ENCODE assay signal across 22 cellular contexts in the genomic region with DNA sequence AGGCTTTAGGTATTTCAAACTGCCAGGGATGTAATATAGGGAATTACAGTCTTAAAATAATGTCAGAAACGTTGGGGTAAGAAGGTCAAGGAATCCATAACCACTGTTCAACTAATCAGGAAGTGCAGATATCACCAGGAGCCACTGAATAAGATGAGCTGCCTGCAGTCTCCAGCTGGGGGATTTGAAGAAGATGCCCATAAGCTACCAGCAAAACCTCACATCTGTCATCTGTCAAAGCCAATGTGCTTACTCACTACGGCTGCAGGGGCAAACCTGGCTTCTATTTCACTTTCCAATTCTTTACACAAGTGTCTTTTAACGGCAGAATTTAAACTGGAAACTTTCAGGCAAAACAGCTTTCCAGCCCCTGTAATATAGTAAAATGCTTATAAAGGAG.
DNase-seq lines count a peak whose midpoint lies in the region; ATAC-seq, FAIRE-seq and TF ChIP-seq lines count a peak whose summit lies in the region.
"Had no signal": no experiment of that assay in that cellular context is flagged by ENCODE, and none has a peak within 500 bp of the region (broad histone marks: within the 10 kb centered on the region; RNA-seq: fewer than 3 reads in every experiment).

No MANE protein-coding gene starts in this region.

- ATAC-seq in GM18511 (IDR thresholded peaks at IDR 0.05; ENCODE audit: unreplicated experiment) = no peak
- ATAC-seq: body of pancreas had no signal

- H2AFZ ChIP-seq in astrocyte (ENCODE audit: low read depth, low read length) = no peak overlapping the region

- no peaks in the 10 kb centered on the region for H3K4me1 ChIP-seq in astrocyte (ENCODE audit: insufficient read depth, low read length)
- H3K4me1 ChIP-seq: body of pancreas, colonic mucosa had no signal

- no peaks in the 10 kb centered on the region for H3K9me3 Mint-ChIP-seq in astrocyte (ENCODE audit: unreplicated experiment)

- H3K4me2 ChIP-seq in astrocyte (ENCODE audit: low read length) = no peak overlapping the region

- no peak overlapping the region for H3K4me3 Mint-ChIP-seq in astrocyte (ENCODE audit: unreplicated experiment)
- H3K4me3 Mint-ChIP-seq: H9 had no signal

- FAIRE-seq in astrocyte (lab: Jason Lieb, UNC) = no peak
- FAIRE-seq: endothelial cell of umbilical vein had no signal

- H3K36me3 Mint-ChIP-seq in astrocyte (ENCODE audit: low read depth, unreplicated experiment) = no peaks in the 10 kb centered on the region

- no peaks in the 10 kb centered on the region for H3K27me3 ChIP-seq in astrocyte (ENCODE audit: insufficient read depth, low read length)
- H3K27me3 ChIP-seq: body of pancreas, colonic mucosa had no signal

- H3K27ac Mint-ChIP-seq in astrocyte (ENCODE audit: unreplicated experiment) = no peak overlapping the region
- H3K27ac Mint-ChIP-seq: H9 had no signal

- no peak for TF ChIP-seq CTCF in astrocyte (IDR thresholded peaks at IDR 0.05; ENCODE audit: insufficient read depth, low read depth, low read length)

- no peaks in the 10 kb centered on the region for H4K20me1 ChIP-seq in astrocyte (ENCODE audit: insufficient read depth, low read length)

- no peaks in the 10 kb centered on the region for H3K79me2 ChIP-seq in astrocyte (ENCODE audit: insufficient read depth, low read length)

- no peaks in the 10 kb centered on the region for H3K27me3 Mint-ChIP-seq in astrocyte (ENCODE audit: low read depth, unreplicated experiment)

- H3K27ac ChIP-seq in astrocyte (ENCODE audit: low read depth, low read length) = no peak overlapping the region
- H3K27ac ChIP-seq: body of pancreas, colonic mucosa had no signal

- H3K4me1 Mint-ChIP-seq in astrocyte (ENCODE audit: low read depth, unreplicated experiment) = peaks cover 7% of the 10 kb centered on the region
- H3K4me1 Mint-ChIP-seq: H9 had no signal

- DNase-seq in SIG-M5 treated with dmso at 0.1 percent for 504 hours (lab: John Stamatoyannopoulos, UW; ENCODE audit: unreplicated experiment) = peak; percentile 13
- DNase-seq in SIG-M5 (lab: John Stamatoyannopoulos, UW) = no peak
- peak; percentile 84 for DNase-seq in NCI-H82 treated with DMSO at 0.1 percent for 48 hours (lab: John Stamatoyannopoulos, UW; ENCODE audit: unreplicated experiment)
- DNase-seq in astrocyte (ENCODE audit: low read depth) = peak; percentile 59
- DNase-seq in pons (ENCODE audit: low spot score) = peak; percentile 14
- no peak for DNase-seq in NCI-H774 (lab: John Stamatoyannopoulos, UW)
- no peak for DNase-seq in NCI-H446 treated with DMSO at 0.1 percent for 48 hours (lab: John Stamatoyannopoulos, UW)
- DNase-seq: ACHN; activated CD4-positive, alpha-beta T cell treated with anti-CD3 and anti-CD28 coated beads for 48 hours; activated naive CD4-positive, alpha-beta T cell treated with Interleukin-2 at 50 U/mL for 16 hours; body of pancreas; colonic mucosa; DMS79; foreskin melanocyte; H9; NCI-H1436 treated with DMSO at 0.1 percent for 48 hours; NCI-H526 treated with DMSO at 0.1 percent for 48 hours; posterior cingulate gyrus; stimulated activated CD4-positive, alpha-beta T cell treated with anti-CD3 and anti-CD28 coated beads, Interleukin-4, amount 100 ng/mL, for 24 hours; T-helper 2 cell had no signal

- no peaks in the 10 kb centered on the region for H3K36me3 ChIP-seq in astrocyte (ENCODE audit: insufficient read depth, low read length)
- H3K36me3 ChIP-seq: colonic mucosa had no signal

- no peaks in the 10 kb centered on the region for H3K9me3 ChIP-seq in astrocyte (ENCODE audit: insufficient read depth, low read depth, low read length)
- H3K9me3 ChIP-seq: body of pancreas, colonic mucosa had no signal

- no peak overlapping the region for H3K4me3 ChIP-seq in astrocyte (ENCODE audit: insufficient read depth, low read depth, low read length)
- H3K4me3 ChIP-seq: body of pancreas, colonic mucosa had no signal

- H3K9ac ChIP-seq in astrocyte (ENCODE audit: low read length) = no peak overlapping the region

Comparison
In these comparisons a context has a peak if more than half of its experiments do, and no peak if none do; other contexts are left out.
1. DNase-seq: peak in SIG-M5 treated with dmso at 0.1 percent for 504 hours (single experiment), NCI-H82 treated with DMSO at 0.1 percent for 48 hours (single experiment), astrocyte (single experiment) and pons (single experiment); none in SIG-M5 (single experiment), NCI-H774 (single experiment) and NCI-H446 treated with DMSO at 0.1 percent for 48 hours (single experiment).